Comparison of ENCODE assay signal across 9 cellular contexts in the genomic region with DNA sequence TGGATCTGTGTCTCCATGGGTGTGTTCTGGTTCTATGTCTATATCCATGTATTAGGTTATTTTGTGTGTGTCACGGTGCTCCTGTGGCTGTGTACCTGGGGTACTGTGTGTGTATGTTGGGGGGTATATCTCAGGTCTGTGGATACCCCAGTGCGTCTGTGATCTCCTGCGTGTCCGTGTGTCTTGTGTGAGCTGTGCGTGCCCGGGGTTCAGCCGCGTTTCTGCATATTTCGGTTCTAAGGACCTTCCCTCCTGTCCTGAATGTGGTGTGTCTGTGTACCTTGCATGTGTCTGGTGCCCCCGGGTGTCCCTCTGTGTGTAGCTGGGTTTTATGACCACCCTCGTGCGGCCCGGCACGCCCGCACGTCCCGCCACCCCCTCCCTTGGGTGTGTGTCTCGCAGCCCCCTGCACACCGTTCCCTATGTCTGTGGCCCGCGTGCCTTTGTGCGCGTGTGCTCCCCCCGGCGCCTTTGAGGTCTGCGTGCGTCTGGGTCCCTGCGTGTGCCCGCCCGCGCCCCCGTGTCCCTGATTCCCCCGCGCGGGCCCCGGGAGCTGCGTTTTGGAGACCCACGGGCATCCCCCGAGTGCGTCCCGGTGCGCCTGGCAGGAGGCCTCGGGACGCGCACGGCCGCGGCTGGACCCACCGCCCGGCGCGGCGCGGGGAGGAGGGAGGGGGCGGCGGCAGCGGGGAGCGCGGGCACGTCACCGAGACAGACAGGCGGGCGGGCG. TPM values are rescaled to one million over a fixed set of nuclear protein-coding genes. Genes with fewer than 3 reads are reported as not detected.
A peak's percentile ranks its signal among the peaks of the same experiment; 100 is the strongest.
DNase-seq lines count a peak whose midpoint lies in the region; ATAC-seq and TF ChIP-seq lines count a peak whose summit lies in the region.
"Had no signal": no experiment of that assay in that cellular context is flagged by ENCODE, and none has a peak within 500 bp of the region (broad histone marks: within the 10 kb centered on the region; RNA-seq: fewer than 3 reads in every experiment).

No MANE protein-coding gene starts in this region.

- H3K4me1 Mint-ChIP-seq in activated naive CD4-positive, alpha-beta T cell treated with anti-CD3 and anti-CD28 coated beads, Interleukin-2, amount 50 U/mL, for 24 hours, result peaks cover 48% of the 10 kb centered on the region
- H3K4me1 Mint-ChIP-seq in activated naive CD8-positive, alpha-beta T cell (ENCODE audit: low read depth), result peaks cover 47% of the 10 kb centered on the region
- H3K4me1 Mint-ChIP-seq in memory B cell, result peaks cover 21% of the 10 kb centered on the region

- peaks cover 33% of the 10 kb centered on the region for H3K4me1 ChIP-seq in upper lobe of right lung
- peaks cover 6 to 10% of the 10 kb centered on the region in 2 donors for H3K4me1 ChIP-seq in adrenal gland (replicated peaks in 1 of 2)

- 11 to 41% (median 18%) methylated on average over 9 to 64 of the region's 64 CpGs for WGBS in adrenal gland, 4 donors

- H3K27ac Mint-ChIP-seq in activated naive CD4-positive, alpha-beta T cell treated with anti-CD3 and anti-CD28 coated beads, Interleukin-2, amount 50 U/mL, for 24 hours, result peak overlapping the region; percentile 15
- H3K27ac Mint-ChIP-seq in activated naive CD4-positive, alpha-beta T cell treated with anti-CD3 and anti-CD28 coated beads, Interleukin-2, amount 50 U/mL, for 72 hours, result no peak overlapping the region
- H3K27ac Mint-ChIP-seq in activated naive CD8-positive, alpha-beta T cell, result peak overlapping the region; percentile 82
- H3K27ac Mint-ChIP-seq in memory B cell, result no peak overlapping the region

- H3K36me3 ChIP-seq in upper lobe of right lung (no peaks in the 10 kb centered on the region), adrenal gland (replicated peaks in 1 of 2) (no peaks in the 10 kb centered on the region)

- peak overlapping the region; percentile 61 for H3K4me3 ChIP-seq in upper lobe of right lung
- H3K4me3 ChIP-seq in adrenal gland, result peak overlapping the region in 1 of 4 donors; percentile 61

- no peak for DNase-seq in activated naive CD4-positive, alpha-beta T cell treated with anti-CD3 and anti-CD28 coated beads, Interleukin-2, amount 50 U/mL, for 72 hours (ENCODE audit: low spot score in 2 of 2)
- DNase-seq in memory B cell (ENCODE audit: low spot score in 2 of 2), result no peak
- DNase-seq in upper lobe of right lung, result no peak
- no peak for DNase-seq in GM10248 (ENCODE audit: extremely low spot score)
- DNase-seq in adrenal gland, result no peak
- DNase-seq in NCI-H128 (lab: John Stamatoyannopoulos, UW; ENCODE audit: unreplicated experiment), result no peak

- TF ChIP-seq CTCF in upper lobe of right lung (IDR thresholded peaks at IDR 0.05), result no peak
- no peak for TF ChIP-seq CTCF in GM10248 (IDR thresholded peaks at IDR 0.05; ENCODE audit: control extremely low read depth, extremely low read depth, low read depth, missing control alignments)
- no peak for TF ChIP-seq CTCF in adrenal gland (IDR thresholded peaks at IDR 0.05)

- POLR2A ChIA-PET in GM10248 (lab: Yijun Ruan, JAX), result no interaction called here

- no peak for TF ChIP-seq POLR2A in adrenal gland (IDR thresholded peaks at IDR 0.05)

- H3K9me3 Mint-ChIP-seq in activated naive CD4-positive, alpha-beta T cell treated with anti-CD3 and anti-CD28 coated beads, Interleukin-2, amount 50 U/mL, for 24 hours, result no peaks in the 10 kb centered on the region
- no peaks in the 10 kb centered on the region for H3K9me3 Mint-ChIP-seq in activated naive CD4-positive, alpha-beta T cell treated with anti-CD3 and anti-CD28 coated beads, Interleukin-2, amount 50 U/mL, for 72 hours
- H3K9me3 Mint-ChIP-seq in activated naive CD8-positive, alpha-beta T cell (ENCODE audit: low read depth), result no peaks in the 10 kb centered on the region
- no peaks in the 10 kb centered on the region for H3K9me3 Mint-ChIP-seq in memory B cell

- peak overlapping the region; percentile 84 for H3K4me3 Mint-ChIP-seq in activated naive CD4-positive, alpha-beta T cell treated with anti-CD3 and anti-CD28 coated beads, Interleukin-2, amount 50 U/mL, for 24 hours
- H3K4me3 Mint-ChIP-seq in activated naive CD8-positive, alpha-beta T cell, result peak overlapping the region; percentile 90
- H3K4me3 Mint-ChIP-seq in memory B cell, result peak overlapping the region; percentile 72

- CTCF ChIA-PET in GM10248 (lab: Yijun Ruan, JAX), result interaction anchor here (1.1 to 4.4 kb wide), 3 partner anchors 15 to 83 kb away, joined by 4 to 78 read pairs (median 42); no protein-coding TSS in a partner anchor

- intact Hi-C loops in upper lobe of right lung (cut with DNase I) (loop anchor here (5.0 kb wide), 1 partner anchor 77 kb away; no protein-coding TSS in a partner anchor), adrenal gland (cut with DNase I) (loop anchor here (5.0 to 10.0 kb wide), 6 partner anchors 67 to 590 kb away; partner anchors contain the start of gene ZSWIM4 (in 1 of the 2))

- ATAC-seq in activated naive CD4-positive, alpha-beta T cell treated with anti-CD3 and anti-CD28 coated beads, Interleukin-2, amount 50 U/mL, for 72 hours, result no peak
- ATAC-seq in memory B cell (ENCODE audit: low read depth), result no peak
- ATAC-seq in upper lobe of right lung, result no peak

- H3K36me3 Mint-ChIP-seq in activated naive CD4-positive, alpha-beta T cell treated with anti-CD3 and anti-CD28 coated beads, Interleukin-2, amount 50 U/mL, for 24 hours, result peaks cover 1% of the 10 kb centered on the region
- peaks cover 0 to 12% of the 10 kb centered on the region in 2 donors for H3K36me3 Mint-ChIP-seq in activated naive CD4-positive, alpha-beta T cell treated with anti-CD3 and anti-CD28 coated beads, Interleukin-2, amount 50 U/mL, for 72 hours
- H3K36me3 Mint-ChIP-seq in activated naive CD8-positive, alpha-beta T cell, result peaks cover 2% of the 10 kb centered on the region
- no peaks in the 10 kb centered on the region for H3K36me3 Mint-ChIP-seq in memory B cell

- no peaks in the 10 kb centered on the region for H3K9me3 ChIP-seq in upper lobe of right lung
- no peaks in the 10 kb centered on the region for H3K9me3 ChIP-seq in adrenal gland (replicated peaks in 1 of 3)

- H3K27me3 ChIP-seq in upper lobe of right lung, result no peaks in the 10 kb centered on the region
- peaks cover 5% of the 10 kb centered on the region for H3K27me3 ChIP-seq in adrenal gland

- peak overlapping the region; percentile 24 for H3K27ac ChIP-seq in upper lobe of right lung
- H3K27ac ChIP-seq in adrenal gland, result peak overlapping the region in 2 of 5 donors; percentile 23 to 41
- H3K27ac ChIP-seq: HL-60 had no signal

- peaks cover 19% of the 10 kb centered on the region for H3K27me3 Mint-ChIP-seq in activated naive CD4-positive, alpha-beta T cell treated with anti-CD3 and anti-CD28 coated beads, Interleukin-2, amount 50 U/mL, for 24 hours
- H3K27me3 Mint-ChIP-seq in activated naive CD8-positive, alpha-beta T cell, result peaks cover 15% of the 10 kb centered on the region
- peaks cover 28% of the 10 kb centered on the region for H3K27me3 Mint-ChIP-seq in memory B cell

RNA-seq across cellular contexts. Expression of gene NANOS3, which starts 12.3 kb away (rescaled TPM):
- total RNA-seq in activated naive CD4-positive, alpha-beta T cell treated with anti-CD3 and anti-CD28 coated beads, Interleukin-2, amount 50 U/mL, for 72 hours, result under 1 TPM; 0.88 to 0.98 TPM
- total RNA-seq in upper lobe of right lung (not detected), adrenal gland (1 to 10 TPM in 1 of 8 donors, not detected in 7; 1.9 TPM)
- 1 to 10 TPM in 1 of 3 donors, under 1 TPM in 1, not detected in 1; 0.71 to 1.9 TPM for polyA plus RNA-seq in adrenal gland

RNA-seq across cellular contexts. Expression of gene BRME1, which starts 41.2 kb away (rescaled TPM):
- 10 to 100 TPM in 1 of 2 donors, 1 to 10 TPM in 1; 5.1 to 10.5 TPM for total RNA-seq in activated naive CD4-positive, alpha-beta T cell treated with anti-CD3 and anti-CD28 coated beads, Interleukin-2, amount 50 U/mL, for 72 hours
- 2.0 TPM for total RNA-seq in upper lobe of right lung
- total RNA-seq in adrenal gland, result 1 to 10 TPM in 3 of 8 donors, under 1 TPM in 4, not detected in 1; 0.21 to 1.8 (median 0.97) TPM
- 1 to 10 TPM in 2 of 3 donors, under 1 TPM in 1; 0.26 to 4.5 (median 4.1) TPM for polyA plus RNA-seq in adrenal gland

RNA-seq across cellular contexts. Expression of gene CC2D1A, which starts 41.3 kb away (rescaled TPM):
- total RNA-seq in activated naive CD4-positive, alpha-beta T cell treated with anti-CD3 and anti-CD28 coated beads, Interleukin-2, amount 50 U/mL, for 72 hours, result 10 to 100 TPM; 29.4 to 57.9 TPM
- 28.9 TPM for total RNA-seq in upper lobe of right lung
- 10 to 100 TPM; 17.8 to 38.4 (median 31.1) TPM for total RNA-seq in adrenal gland
- 100 to 1,000 TPM in 1 of 3 donors, 10 to 100 TPM in 2; 10.8 to 125 (median 68.1) TPM for polyA plus RNA-seq in adrenal gland

Comparison
In these comparisons a context has a peak if more than half of its experiments do, and no peak if none do; other contexts are left out.
1. H3K27ac Mint-ChIP-seq: peak in activated naive CD4-positive, alpha-beta T cell treated with anti-CD3 and anti-CD28 coated beads, Interleukin-2, amount 50 U/mL, for 24 hours (single experiment) and activated naive CD8-positive, alpha-beta T cell (single experiment); none in activated naive CD4-positive, alpha-beta T cell treated with anti-CD3 and anti-CD28 coated beads, Interleukin-2, amount 50 U/mL, for 72 hours (0 of 2) and memory B cell (single experiment).
2. Peak in every context shown above with its lines, with median percentiles within 50 percentile points of each other: H3K4me3 Mint-ChIP-seq.